In genomic region chr9:132627120-132627519, GRCh38 we compare ENCODE assay signal across 27 cellular contexts. TPM values are rescaled to one million over a fixed set of nuclear protein-coding genes. Genes with fewer than 3 reads are reported as not detected.
DNase-seq lines count a peak whose midpoint lies in the region; ATAC-seq, FAIRE-seq and TF ChIP-seq lines count a peak whose summit lies in the region.
"Had no signal": no experiment of that assay in that cellular context is flagged by ENCODE, and none has a peak within 500 bp of the region (broad histone marks: within the 10 kb centered on the region; RNA-seq: fewer than 3 reads in every experiment).

No MANE protein-coding gene starts in this region.

- no peak for ATAC-seq in stimulated activated naive CD8-positive, alpha-beta T cell treated with anti-CD3 and anti-CD28 coated beads, Interleukin-15, amount 100 ng/mL, for 72 hours
- no peak for ATAC-seq in GM18505 (IDR thresholded peaks at IDR 0.05; ENCODE audit: unreplicated experiment)
- ATAC-seq: HCT116, Panc1 had no signal

- H3K9me3 ChIP-seq in neural cell (ENCODE audit: low read length): no peaks in the 10 kb centered on the region
- no peaks in the 10 kb centered on the region for H3K9me3 ChIP-seq in WERI-Rb-1 (ENCODE audit: severe bottlenecking)
- H3K9me3 ChIP-seq: BE2C had no signal

- no peaks in the 10 kb centered on the region for H3K9me3 Mint-ChIP-seq in stimulated activated naive CD8-positive, alpha-beta T cell treated with anti-CD3 and anti-CD28 coated beads, Interleukin-15, amount 100 ng/mL, for 72 hours
- H3K9me3 Mint-ChIP-seq: CD14-positive monocyte; CD8-positive, alpha-beta memory T cell had no signal

- H3K4me3 ChIP-seq in neural cell (ENCODE audit: low read length) (peak overlapping the region; percentile 36), WERI-Rb-1 (ENCODE audit: low read depth, low read length) (no peak overlapping the region)

- DNase-seq in NCI-H1092 treated with DMSO at 0.1 percent for 48 hours (lab: John Stamatoyannopoulos, UW) (peak; percentile 23), NCI-H1092 (lab: John Stamatoyannopoulos, UW) (no peak), NCI-H82 treated with DMSO at 0.1 percent for 48 hours (lab: John Stamatoyannopoulos, UW; ENCODE audit: unreplicated experiment) (no peak), WERI-Rb-1 (no peak)
- DNase-seq in stimulated activated naive CD8-positive, alpha-beta T cell treated with anti-CD3 and anti-CD28 coated beads, Interleukin-15, amount 100 ng/mL, for 72 hours: no peak
- DNase-seq: BE2C; CD8-positive, alpha-beta memory T cell; DMS 273 treated with DMSO at 0.1 percent for 48 hours; DND-41; NCI-H1105; NCI-H1436 treated with DMSO at 0.1 percent for 48 hours; NCI-H1930; NCI-H2107; NCI-H524; NCI-H774; NK-92 treated with Interleukin-12 subunit alpha and Interleukin-12 subunit beta, amount 100 ng/mL, for 24 hours; SHP77 had no signal

- peak overlapping the region; percentile 38 for H3K9ac ChIP-seq in neural cell (ENCODE audit: low read length)

- H3K27ac Mint-ChIP-seq in stimulated activated naive CD8-positive, alpha-beta T cell treated with anti-CD3 and anti-CD28 coated beads, Interleukin-15, amount 100 ng/mL, for 72 hours: no peak overlapping the region

- H3K4me2 ChIP-seq in neural cell (ENCODE audit: low read length): peak overlapping the region; percentile 46

- H4K20me1 ChIP-seq in neural cell (ENCODE audit: insufficient read depth): no peaks in the 10 kb centered on the region

- H2AFZ ChIP-seq in neural cell (ENCODE audit: low read depth, low read length): no peak overlapping the region

- H3F3A ChIP-seq in neural cell (ENCODE audit: insufficient read depth, low read length, poor library complexity, severe bottlenecking): no peaks in the 10 kb centered on the region

- peak overlapping the region; percentile 66 for H3K27ac ChIP-seq in neural cell (ENCODE audit: low read length)
- no peak overlapping the region for H3K27ac ChIP-seq in WERI-Rb-1
- H3K27ac ChIP-seq: 22Rv1, RWPE1 had no signal

- H3K36me3 ChIP-seq in neural cell (ENCODE audit: insufficient read depth, low read length): no peaks in the 10 kb centered on the region
- H3K36me3 ChIP-seq in WERI-Rb-1: peaks cover 46% of the 10 kb centered on the region

- no peaks in the 10 kb centered on the region for H3K4me1 Mint-ChIP-seq in stimulated activated naive CD8-positive, alpha-beta T cell treated with anti-CD3 and anti-CD28 coated beads, Interleukin-15, amount 100 ng/mL, for 72 hours
- H3K4me1 Mint-ChIP-seq: CD14-positive monocyte; CD8-positive, alpha-beta memory T cell had no signal

- no peak for TF ChIP-seq POLR2A in GM18505 (IDR thresholded peaks at IDR 0.05; ENCODE audit: borderline replicate concordance, extremely low read depth, insufficient read depth, insufficient read length)

- no peak for TF ChIP-seq RAD21 in neural cell (conservative IDR thresholded peaks at IDR 0.05)

- FAIRE-seq in islet of Langerhans (lab: Jason Lieb, UNC): peak; percentile 86
- FAIRE-seq: GM12892, GM19239 had no signal

- TF ChIP-seq EP300 in neural cell (conservative IDR thresholded peaks at IDR 0.05; ENCODE audit: poor library complexity, severe bottlenecking): no peak

- H3K27me3 ChIP-seq in neural cell (ENCODE audit: insufficient read depth, low read depth, low read length) (no peaks in the 10 kb centered on the region), WERI-Rb-1 (ENCODE audit: insufficient read depth, low read depth, severe bottlenecking) (no peaks in the 10 kb centered on the region)
- H3K27me3 ChIP-seq: BE2C had no signal

- no peak overlapping the region for H3K4me3 Mint-ChIP-seq in stimulated activated naive CD8-positive, alpha-beta T cell treated with anti-CD3 and anti-CD28 coated beads, Interleukin-15, amount 100 ng/mL, for 72 hours
- H3K4me3 Mint-ChIP-seq: CD14-positive monocyte; CD8-positive, alpha-beta memory T cell had no signal

- no peaks in the 10 kb centered on the region for H3K27me3 Mint-ChIP-seq in stimulated activated naive CD8-positive, alpha-beta T cell treated with anti-CD3 and anti-CD28 coated beads, Interleukin-15, amount 100 ng/mL, for 72 hours
- H3K27me3 Mint-ChIP-seq: CD8-positive, alpha-beta memory T cell had no signal

- no peak for TF ChIP-seq CTCF in neural cell (IDR thresholded peaks at IDR 0.05; ENCODE audit: poor library complexity, severe bottlenecking)
- no peak for TF ChIP-seq CTCF in WERI-Rb-1 (IDR thresholded peaks at IDR 0.05; ENCODE audit: low read depth, low read length)

- H3K79me2 ChIP-seq in neural cell (replicated peaks; ENCODE audit: insufficient read depth, low read length): no peaks in the 10 kb centered on the region

- H3K9me2 ChIP-seq in neural cell (ENCODE audit: insufficient read depth, low read length): no peaks in the 10 kb centered on the region

TF ChIP-seq in neural cell, 6 proteins besides CTCF, POLR2A, EP300 and RAD21:
- no peak for TF ChIP-seq TAF1 (IDR thresholded peaks at IDR 0.05; ENCODE audit: low read depth)
- TF ChIP-seq REST (IDR thresholded peaks at IDR 0.05; ENCODE audit: borderline replicate concordance): no peak
- TF ChIP-seq POLR2AphosphoS5 (IDR thresholded peaks at IDR 0.05): no peak
- TF ChIP-seq EZH2 (IDR thresholded peaks at IDR 0.05; ENCODE audit: borderline replicate concordance, insufficient read depth, low read length, poor library complexity, severe bottlenecking): no peak
- TF ChIP-seq SMC3 (conservative IDR thresholded peaks at IDR 0.05; ENCODE audit: poor library complexity): no peak

RNA-seq across cellular contexts. Expression of gene DDX31, which starts 42.7 kb away (rescaled TPM):
- 12.8 and 17.9 TPM in 2 replicates for polyA plus RNA-seq in neural cell
- 14.2 and 14.6 TPM in 2 replicates for polyA minus RNA-seq in neural cell

RNA-seq across cellular contexts. Expression of gene GTF3C4, which starts 43.1 kb away (rescaled TPM):
- polyA plus RNA-seq in neural cell: 10.5 and 11.1 TPM in 2 replicates
- 34.1 and 40.3 TPM in 2 replicates for polyA minus RNA-seq in neural cell

RNA-seq across cellular contexts. Expression of gene BARHL1, which starts 44.7 kb away (rescaled TPM):
- polyA plus RNA-seq in neural cell: not detected in 2 replicates
- not detected in 2 replicates for polyA minus RNA-seq in neural cell
- polyA plus RNA-seq: CD14-positive monocyte; CD8-positive, alpha-beta memory T cell had no signal
